10 cellular contexts compared by ENCODE assay signal in genomic region chr4:2256156-2256731, GRCh38. TPM values are rescaled to one million over a fixed set of nuclear protein-coding genes. Genes with fewer than 3 reads are reported as not detected.
DNase-seq lines count a peak whose midpoint lies in the region; ATAC-seq, FAIRE-seq and TF ChIP-seq lines count a peak whose summit lies in the region.
"Had no signal": no experiment of that assay in that cellular context is flagged by ENCODE, and none has a peak within 500 bp of the region (broad histone marks: within the 10 kb centered on the region; RNA-seq: fewer than 3 reads in every experiment).

No MANE protein-coding gene starts in this region.

- CTCF ChIA-PET in GM12878 (lab: Yijun Ruan, JAX) = no interaction called here

- H2AFZ ChIP-seq in GM12878 (ENCODE audit: control insufficient read depth, low read depth, low read length) = no peak overlapping the region

- DNase-seq in GM06990 (ENCODE audit: extremely low read depth, insufficient read length) (peak; percentile 6), GM12878 (ENCODE audit: low read depth, low spot score) (no peak), spleen (peak; percentile 77), GM13977 (ENCODE audit: low spot score) (no peak), GDM1 (lab: John Stamatoyannopoulos, UW) (no peak), cerebellum (ENCODE audit: low spot score) (no peak)
- DNase-seq: NCI-H1930 had no signal

- FAIRE-seq in GM12878 (lab: Jason Lieb, UNC) = no peak

- no peak for TF ChIP-seq RAD21 in GM12878 (IDR thresholded peaks at IDR 0.05; ENCODE audit: insufficient read depth, low read depth, low read length)

- in situ Hi-C loops in GM12878 (cut with MboI) = no loop called here
- in situ Hi-C loops in GM13977 (cut with MboI; ENCODE audit: low pct_unique_long_range_greater_than_20kb, low sequenced_read_pairs, unreplicated experiment) = no loop called here

- H3K9ac ChIP-seq in GM12878 (ENCODE audit: control insufficient read depth, insufficient read depth, low read length) = no peak overlapping the region

- H3K9me3 ChIP-seq in GM12878 (replicated peaks; ENCODE audit: control insufficient read depth, insufficient read depth, low read length) (no peaks in the 10 kb centered on the region), spleen (no peaks in the 10 kb centered on the region)
- H3K9me3 ChIP-seq: SJCRH30 had no signal

- H3K36me3 ChIP-seq in GM06990 (ENCODE audit: control insufficient read depth, insufficient read depth, low read length) (peaks cover 26% of the 10 kb centered on the region), GM12878 (ENCODE audit: control insufficient read depth in 2 of 2, insufficient read depth in 2 of 2, low read length in 1 of 2) (peaks cover 0 to 4% of the 10 kb centered on the region in 2 experiments; a peak in 2 of 4 replicates), spleen (peaks cover 0 to 91% (median 51%) of the 10 kb centered on the region in 6 donors)
- H3K36me3 ChIP-seq: SJCRH30 had no signal

- no peak for TF ChIP-seq EP300 in GM12878 (IDR thresholded peaks at IDR 0.05; ENCODE audit: borderline replicate concordance in 1 of 2, control insufficient read depth in 1 of 2, low read depth in 2 of 2, low read length in 2 of 2)

- no peak overlapping the region for H3K4me2 ChIP-seq in GM12878 (ENCODE audit: control insufficient read depth, insufficient read depth)

- H3K4me1 ChIP-seq in GM12878 (ENCODE audit: control insufficient read depth, insufficient read depth, low read length) (no peaks in the 10 kb centered on the region), spleen (peaks cover 42 to 97% (median 75%) of the 10 kb centered on the region in 6 donors)
- H3K4me1 ChIP-seq: SJCRH30 had no signal

- no peaks in the 10 kb centered on the region; the same call in 1 of the 2 replicates for H4K20me1 ChIP-seq in GM12878 (ENCODE audit: control insufficient read depth, insufficient read depth)

- ATAC-seq in GM12878 = no peak
- ATAC-seq in GM21619 (IDR thresholded peaks at IDR 0.05; ENCODE audit: unreplicated experiment) = no peak

- RAD21 ChIA-PET in GM12878 (lab: Charles Lee; ENCODE audit: unreplicated experiment) = interaction anchor here (1.5 kb wide), 1 partner anchor 16 kb away, joined by 5 read pairs; no protein-coding TSS in a partner anchor

- H3K27me3 ChIP-seq in GM06990 (replicated peaks; ENCODE audit: control insufficient read depth, insufficient read depth, low read length) (no peaks in the 10 kb centered on the region), GM12878 (replicated peaks in 1 of 2; ENCODE audit: control insufficient read depth in 2 of 2, insufficient read depth in 2 of 2, low read length in 1 of 2) (no peaks in the 10 kb centered on the region), layer of hippocampus (ENCODE audit: control insufficient read depth, insufficient read depth, low read length) (no peaks in the 10 kb centered on the region), spleen (replicated peaks in 1 of 7) (no peaks in the 10 kb centered on the region)
- H3K27me3 ChIP-seq: SJCRH30 had no signal

- SMC1A ChIA-PET in GM12878 (lab: Charles Lee; ENCODE audit: uncharacterized antibody, unreplicated experiment) = interaction anchor here (1.7 kb wide), 1 partner anchor 17 kb away, joined by 6 read pairs; no protein-coding TSS in a partner anchor

- intact Hi-C loops in GM12878 (cut with micrococcal nuclease; ENCODE audit: unreplicated experiment) = no loop called here
- intact Hi-C loops in spleen (cut with DNase I; ENCODE audit: low total_unique reads) = no loop called here

- H3K79me2 ChIP-seq in GM12878 (ENCODE audit: control insufficient read depth, insufficient read depth, low read length) = peaks cover 9% of the 10 kb centered on the region

- H3K4me3 ChIP-seq in GM06990 (replicated peaks; ENCODE audit: low read depth, low read length) (no peak overlapping the region), GM12878 (no peak overlapping the region), spleen (peak overlapping the region in 4 of 8 donors; percentile 1 to 45 (median 16))
- H3K4me3 ChIP-seq: SJCRH30 had no signal

- TF ChIP-seq CTCF in GM06990 (IDR thresholded peaks at IDR 0.05; ENCODE audit: insufficient read depth, low read length, poor library complexity, severe bottlenecking) (no peak), GM12878 (IDR thresholded peaks at IDR 0.05 in 2 of 3, conservative IDR thresholded peaks at IDR 0.05 in 1 of 3; ENCODE audit: control insufficient read depth in 2 of 3, extremely low read depth in 1 of 3, insufficient read depth in 1 of 3, low read depth in 3 of 3, low read length in 3 of 3) (no peak), spleen (IDR thresholded peaks at IDR 0.05 in 8 of 11, conservative IDR thresholded peaks at IDR 0.05 in 3 of 11) (no peak), GM13977 (IDR thresholded peaks at IDR 0.05; ENCODE audit: extremely low read depth, insufficient read depth, missing control alignments) (no peak)

- TF ChIP-seq POLR2A in GM12878 (IDR thresholded peaks at IDR 0.05; ENCODE audit: low read depth, low read length) (no peak), spleen (IDR thresholded peaks at IDR 0.05) (no peak)

- WGBS in GM12878 (ENCODE audit: insufficient coverage, insufficient replicate concordance, low lambda C conversion rate, missing lambda C conversion rate) = 72% methylated on average over 7 of the region's 8 CpGs
- WGBS in spleen, 5 donors = 60 to 76% (median 65%) methylated on average over 3 to 8 of the region's 8 CpGs

- POLR2A ChIA-PET in GM12878 (lab: Charles Lee) = interaction anchor here (1.0 to 1.4 kb wide), 2 partner anchors 20 to 163 kb away, joined by 3 read pairs; partner anchors contain the start of genes CFAP99 and ZFYVE28

- BruUV-seq in GM12878 (replicated peaks; lab: Mats Ljungman, UMichigan) = no TSS peak

- H3K27ac ChIP-seq in GM12878 (ENCODE audit: control insufficient read depth, insufficient read depth) (no peak overlapping the region), layer of hippocampus (ENCODE audit: low read depth, low read length) (peak overlapping the region; percentile 85), spleen (peak overlapping the region; percentile 65 to 99 (median 98))
- H3K27ac ChIP-seq: SJCRH30 had no signal

RNA-seq across cellular contexts. Expression of gene MXD4, which starts 5.7 kb away (rescaled TPM):
- total RNA-seq in GM12878 (2013; cell fraction: nucleolus; rRNA removed) = 22.6 and 25.9 TPM in 2 replicates
- total RNA-seq in GM12878 (2014; rRNA removed) (15.5 and 18.7 TPM in 2 replicates), GM12878 (2014; rRNA removed; fragmentation: Illumina TruSeq; extraction: Trizol) (5.5 and 6.1 TPM in 2 replicates), GM12878 (2021) (25.6 and 26.4 TPM in 2 replicates), spleen (100 to 1,000 TPM in 5 of 7 donors, 10 to 100 TPM in 2; 51.8 to 128 (median 112) TPM), cerebellum (28.9 TPM)
- polyA plus RNA-seq in GM12878 (2011; ENCODE audit: low read depth) = 8.0 TPM
- polyA plus RNA-seq in GM12878 (2011; rRNA removed) (6.4 and 9.9 TPM in 2 replicates), GM12878 (2014; fragmentation: Illumina TruSeq; extraction: Trizol) (2.0 and 4.3 TPM in 2 replicates), GM12878 (2014; fragmentation: Nextera tagmentation; extraction: Ambion mirVana) (under 1 TPM; 0.21 to 0.44 TPM), GM12878 (2014; rRNA removed) (18.1 and 22.2 TPM in 2 replicates), GM12878 (2016; fragmentation: Nextera tagmentation; extraction: Ambion mirVana) (1 to 10 TPM; 3.6 to 5.0 TPM), spleen (100 to 1,000 TPM in 1 of 3 donors, 10 to 100 TPM in 2; 36.0 to 103 (median 38.4) TPM)
- 7.5 and 14.9 TPM in 2 replicates for polyA plus RNA-seq in GM12878 (2011; cell fraction: cytosol; rRNA removed)
- 62.6 and 69.2 TPM in 2 replicates for polyA plus RNA-seq in GM12878 (2011; cell fraction: nucleus; rRNA removed)
- polyA plus RNA-seq in GM12878 (2012) = 14.5 and 24.2 TPM in 2 replicates
- polyA minus RNA-seq in GM12878 (2011; rRNA and poly(A)+ RNA removed) = 5.7 and 13.2 TPM in 2 replicates
- polyA minus RNA-seq in GM12878 (2011; cell fraction: cytosol; rRNA and poly(A)+ RNA removed) = 2.9 and 3.3 TPM in 2 replicates
- polyA minus RNA-seq in GM12878 (2011; cell fraction: nucleus; rRNA and poly(A)+ RNA removed) = 17.3 and 27.3 TPM in 2 replicates

RNA-seq across cellular contexts. Expression of gene HAUS3, which starts 14.3 kb away (rescaled TPM):
- total RNA-seq in GM12878 (2013; cell fraction: nucleolus; rRNA removed) = 25.7 and 27.0 TPM in 2 replicates
- total RNA-seq in GM12878 (2014; rRNA removed) (9.5 and 10.9 TPM in 2 replicates), GM12878 (2014; rRNA removed; fragmentation: Illumina TruSeq; extraction: Trizol) (12.7 TPM in 2 replicates), GM12878 (2021) (13.2 and 13.5 TPM in 2 replicates), spleen (10 to 100 TPM; 16.2 to 22.4 (median 19.2) TPM), cerebellum (29.9 TPM)
- 7.7 TPM for polyA plus RNA-seq in GM12878 (2011; ENCODE audit: low read depth)
- polyA plus RNA-seq in GM12878 (2011; rRNA removed) (11.4 and 23.9 TPM in 2 replicates), GM12878 (2014; fragmentation: Illumina TruSeq; extraction: Trizol) (13.9 and 19.8 TPM in 2 replicates), GM12878 (2014; fragmentation: Nextera tagmentation; extraction: Ambion mirVana) (1 to 10 TPM; 4.2 to 7.3 TPM), GM12878 (2014; rRNA removed) (10.0 and 11.8 TPM in 2 replicates), GM12878 (2016; fragmentation: Nextera tagmentation; extraction: Ambion mirVana) (10 to 100 TPM; 20.2 to 23.9 TPM), spleen (10 to 100 TPM; 10.3 to 15.0 (median 13.0) TPM)
- polyA plus RNA-seq in GM12878 (2011; cell fraction: cytosol; rRNA removed) = 4.5 TPM in 2 replicates
- polyA plus RNA-seq in GM12878 (2011; cell fraction: nucleus; rRNA removed) = 11.0 and 11.2 TPM in 2 replicates
- 11.3 and 14.1 TPM in 2 replicates for polyA plus RNA-seq in GM12878 (2012)
- polyA minus RNA-seq in GM12878 (2011; rRNA and poly(A)+ RNA removed) = 3.5 and 3.6 TPM in 2 replicates
- polyA minus RNA-seq in GM12878 (2011; cell fraction: cytosol; rRNA and poly(A)+ RNA removed) = 2.9 and 4.3 TPM in 2 replicates
- 5.6 and 9.9 TPM in 2 replicates for polyA minus RNA-seq in GM12878 (2011; cell fraction: nucleus; rRNA and poly(A)+ RNA removed)

RNA-seq across cellular contexts. Expression of gene POLN, which starts 14.3 kb away (rescaled TPM):
- 2.2 and 5.4 TPM in 2 replicates for total RNA-seq in GM12878 (2013; cell fraction: nucleolus; rRNA removed)
- total RNA-seq in GM12878 (2014; rRNA removed) (0.98 and 1.2 TPM in 2 replicates), GM12878 (2014; rRNA removed; fragmentation: Illumina TruSeq; extraction: Trizol) (0.63 and 0.74 TPM in 2 replicates), GM12878 (2021) (0.95 and 1.7 TPM in 2 replicates), spleen (1 to 10 TPM; 1.9 to 3.5 (median 2.9) TPM), cerebellum (4.5 TPM)
- 0.22 TPM for polyA plus RNA-seq in GM12878 (2011; ENCODE audit: low read depth)
- polyA plus RNA-seq in GM12878 (2011; rRNA removed) (0.30 and 0.41 TPM in 2 replicates), GM12878 (2014; fragmentation: Illumina TruSeq; extraction: Trizol) (0.48 and 1.3 TPM in 2 replicates), GM12878 (2014; fragmentation: Nextera tagmentation; extraction: Ambion mirVana) (under 1 TPM in 1 of 2 experiments, not detected in 1; 0.09 TPM), GM12878 (2014; rRNA removed) (0.94 and 0.96 TPM in 2 replicates), GM12878 (2016; fragmentation: Nextera tagmentation; extraction: Ambion mirVana) (1 to 10 TPM; 1.2 to 2.0 TPM), spleen (1 to 10 TPM; 1.2 to 1.5 (median 1.5) TPM)
- 0.39 and 0.40 TPM in 2 replicates for polyA plus RNA-seq in GM12878 (2011; cell fraction: cytosol; rRNA removed)
- polyA plus RNA-seq in GM12878 (2011; cell fraction: nucleus; rRNA removed) = 0.73 and 0.97 TPM in 2 replicates
- 0.24 and 0.67 TPM in 2 replicates for polyA plus RNA-seq in GM12878 (2012)
- 0.15 and 0.51 TPM in 2 replicates for polyA minus RNA-seq in GM12878 (2011; rRNA and poly(A)+ RNA removed)
- polyA minus RNA-seq in GM12878 (2011; cell fraction: cytosol; rRNA and poly(A)+ RNA removed) = not detected in 2 replicates
- 0.36 and 1.1 TPM in 2 replicates for polyA minus RNA-seq in GM12878 (2011; cell fraction: nucleus; rRNA and poly(A)+ RNA removed)

Comparison
In these comparisons a context has a peak if more than half of its experiments do, and no peak if none do; other contexts are left out.
1. DNase-seq: peak in GM06990 (single experiment) and spleen (single experiment); none in GM12878 (single experiment), GM13977 (single experiment), GDM1 (single experiment) and cerebellum (single experiment).